ENCODE assay signal across 7 cellular contexts in the genomic region with DNA sequence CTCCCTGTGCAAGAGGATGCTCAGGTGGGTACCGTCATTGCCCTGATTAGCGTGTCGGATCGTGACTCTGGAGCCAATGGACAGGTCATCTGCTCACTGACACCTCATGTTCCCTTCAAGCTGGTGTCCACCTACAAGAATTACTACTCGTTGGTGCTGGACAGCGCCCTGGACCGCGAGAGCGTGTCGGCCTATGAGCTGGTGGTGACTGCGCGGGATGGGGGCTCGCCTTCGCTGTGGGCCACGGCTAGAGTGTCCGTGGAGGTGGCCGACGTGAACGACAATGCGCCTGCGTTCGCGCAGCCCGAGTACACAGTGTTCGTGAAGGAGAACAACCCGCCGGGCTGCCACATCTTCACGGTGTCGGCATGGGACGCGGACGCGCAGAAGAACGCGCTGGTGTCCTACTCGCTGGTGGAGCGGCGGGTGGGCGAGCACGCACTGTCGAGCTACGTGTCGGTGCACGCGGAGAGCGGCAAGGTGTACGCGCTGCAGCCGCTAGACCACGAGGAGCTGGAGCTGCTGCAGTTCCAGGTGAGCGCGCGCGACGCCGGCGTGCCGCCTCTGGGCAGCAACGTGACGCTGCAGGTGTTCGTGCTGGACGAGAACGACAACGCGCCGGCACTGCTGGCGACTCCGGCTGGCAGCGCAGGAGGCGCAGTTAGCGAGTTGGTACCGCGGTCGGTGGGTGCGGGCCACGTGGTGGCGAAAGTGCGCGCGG. TPM values are rescaled to one million over a fixed set of nuclear protein-coding genes. Genes with fewer than 3 reads are reported as not detected.
"Had no signal": no experiment of that assay in that cellular context is flagged by ENCODE, and none has a peak within 500 bp of the region (broad histone marks: within the 10 kb centered on the region; RNA-seq: fewer than 3 reads in every experiment).

No MANE protein-coding gene starts in this region.

RNA-seq across cellular contexts. Expression of gene PCDHA12, which starts 1.6 kb away (rescaled TPM):
- total RNA-seq: activated B cell treated with CpG ODN at 0.5 μM for 24 hours; activated CD4-positive, alpha-beta memory T cell treated with anti-CD3 and anti-CD28 coated beads, Interleukin-2, amount 10 ng/mL, durations not matched to agents 7 days and 5 days; activated CD8-positive, alpha-beta memory T cell treated with anti-CD3 and anti-CD28 coated beads, Interleukin-2, amount 10 ng/mL, durations not matched to agents 7 days and 5 days; RPMI7951; T-cell; T-helper 17 cell had no signal

RNA-seq across cellular contexts. Expression of gene PCDHA13, which starts 5.2 kb away (rescaled TPM):
- total RNA-seq: activated B cell treated with CpG ODN at 0.5 μM for 24 hours; activated CD4-positive, alpha-beta memory T cell treated with anti-CD3 and anti-CD28 coated beads, Interleukin-2, amount 10 ng/mL, durations not matched to agents 7 days and 5 days; activated CD8-positive, alpha-beta memory T cell treated with anti-CD3 and anti-CD28 coated beads, Interleukin-2, amount 10 ng/mL, durations not matched to agents 7 days and 5 days; RPMI7951; T-cell; T-helper 17 cell had no signal

RNA-seq across cellular contexts. Expression of gene PCDHA11, which starts 7.9 kb away (rescaled TPM):
- total RNA-seq: activated B cell treated with CpG ODN at 0.5 μM for 24 hours; activated CD4-positive, alpha-beta memory T cell treated with anti-CD3 and anti-CD28 coated beads, Interleukin-2, amount 10 ng/mL, durations not matched to agents 7 days and 5 days; activated CD8-positive, alpha-beta memory T cell treated with anti-CD3 and anti-CD28 coated beads, Interleukin-2, amount 10 ng/mL, durations not matched to agents 7 days and 5 days; RPMI7951; T-cell; T-helper 17 cell had no signal

RNA-seq across cellular contexts. Expression of gene PCDHA10, which starts 21.0 kb away (rescaled TPM):
- total RNA-seq: activated B cell treated with CpG ODN at 0.5 μM for 24 hours; activated CD4-positive, alpha-beta memory T cell treated with anti-CD3 and anti-CD28 coated beads, Interleukin-2, amount 10 ng/mL, durations not matched to agents 7 days and 5 days; activated CD8-positive, alpha-beta memory T cell treated with anti-CD3 and anti-CD28 coated beads, Interleukin-2, amount 10 ng/mL, durations not matched to agents 7 days and 5 days; RPMI7951; SK-MEL-5; T-helper 17 cell had no signal

RNA-seq across cellular contexts. Expression of gene PCDHA9, which starts 28.5 kb away (rescaled TPM):
- total RNA-seq: activated B cell treated with CpG ODN at 0.5 μM for 24 hours; activated CD4-positive, alpha-beta memory T cell treated with anti-CD3 and anti-CD28 coated beads, Interleukin-2, amount 10 ng/mL, durations not matched to agents 7 days and 5 days; activated CD8-positive, alpha-beta memory T cell treated with anti-CD3 and anti-CD28 coated beads, Interleukin-2, amount 10 ng/mL, durations not matched to agents 7 days and 5 days; RPMI7951; T-cell; T-helper 17 cell had no signal
